Comparison of ENCODE assay signal across 16 cellular contexts in the genomic region with DNA sequence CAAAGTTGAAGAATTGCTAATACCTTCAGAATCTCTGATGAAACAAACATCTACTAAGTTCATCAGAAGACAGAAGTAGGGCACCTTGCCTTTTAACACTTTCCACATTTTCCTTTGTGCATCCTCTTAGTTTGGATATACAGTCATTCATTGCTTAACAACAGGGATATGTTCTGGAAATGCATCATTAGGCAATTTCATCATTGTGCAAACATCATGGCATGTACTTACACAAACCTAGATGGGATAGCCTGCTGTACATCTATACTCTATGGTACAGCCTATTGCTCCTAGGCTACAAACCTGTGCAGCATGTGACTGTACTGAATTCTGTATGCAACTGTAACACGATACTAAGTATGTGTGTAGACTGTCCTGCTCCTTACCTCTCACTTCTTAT.
DNase-seq lines count a peak whose midpoint lies in the region; ATAC-seq, FAIRE-seq and TF ChIP-seq lines count a peak whose summit lies in the region.
"Had no signal": no experiment of that assay in that cellular context is flagged by ENCODE, and none has a peak within 500 bp of the region (broad histone marks: within the 10 kb centered on the region; RNA-seq: fewer than 3 reads in every experiment).

No MANE protein-coding gene starts in this region.

- H3K9ac ChIP-seq in IMR-90 (ENCODE audit: low read depth, low read length) = no peak overlapping the region

- BruUV-seq in IMR-90 (replicated peaks; lab: Mats Ljungman, UMichigan) = no TSS peak

- ATAC-seq in IMR-90 (ENCODE audit: low read depth) (no peak), GM21825 (IDR thresholded peaks at IDR 0.05; ENCODE audit: unreplicated experiment) (no peak), HG03354 (IDR thresholded peaks at IDR 0.05; ENCODE audit: poor library complexity, severe bottlenecking, unreplicated experiment) (no peak)
- ATAC-seq: Panc1, Right ventricle myocardium inferior had no signal

- no peak for TF ChIP-seq RAD21 in IMR-90 (IDR thresholded peaks at IDR 0.05; ENCODE audit: low read length)

- H3K27me3 ChIP-seq in IMR-90 (ENCODE audit: control insufficient read depth, insufficient read depth, low read length) (peaks cover 6% of the 10 kb centered on the region; the same call in 1 of the 2 replicates), bronchial epithelial cell (ENCODE audit: control insufficient read depth, insufficient read depth, low read length) (no peaks in the 10 kb centered on the region)

- no peak overlapping the region for H2AFZ ChIP-seq in IMR-90 (replicated peaks; ENCODE audit: low read length, poor library complexity)

- no peak overlapping the region for H4K5ac ChIP-seq in IMR-90 (ENCODE audit: low read depth, low read length)

- CTCF ChIA-PET in IMR-90 (lab: Yijun Ruan, JAX) = no interaction called here

- H3K27ac ChIP-seq in IMR-90 (ENCODE audit: insufficient read depth, low read length) = no peak overlapping the region
- H3K27ac ChIP-seq: SK-N-MC had no signal

- no peak overlapping the region for H3K14ac ChIP-seq in IMR-90 (replicated peaks; ENCODE audit: low read depth, low read length)

- dilution Hi-C loops in IMR-90 (cut with HindIII; ENCODE audit: low sequenced_read_pairs, unreplicated experiment) = no loop called here

- no peaks in the 10 kb centered on the region for H3K9me1 ChIP-seq in IMR-90 (ENCODE audit: insufficient read depth, low read length)

- H2BK15ac ChIP-seq in IMR-90 (ENCODE audit: low read depth, low read length) = no peak overlapping the region

- H2AK5ac ChIP-seq in IMR-90 (ENCODE audit: low read depth, low read length) = no peak overlapping the region

- H3K18ac ChIP-seq in IMR-90 (ENCODE audit: low read depth, low read length) = no peak overlapping the region

- DNase-seq in IMR-90 (peak; percentile 23), bronchial epithelial cell (ENCODE audit: low read depth) (peak; percentile 80), fibroblast of pulmonary artery (ENCODE audit: low read depth) (peak; percentile 61), renal cortical epithelial cell (ENCODE audit: low read depth) (peak; percentile 6), cerebellum (ENCODE audit: low spot score) (no peak)
- DNase-seq: ACHN, MM.1S, NCI-H1092 treated with DMSO at 0.1 percent for 48 hours, NCI-H187, NCI-H226, NCI-H524 treated with DMSO at 0.1 percent for 48 hours had no signal

- H3K23ac ChIP-seq in IMR-90 (ENCODE audit: low read depth, low read length) = no peak overlapping the region

- no peak overlapping the region for H4K8ac ChIP-seq in IMR-90 (ENCODE audit: low read depth in 2 of 2, low read length in 2 of 2)

- no peak overlapping the region for H3K4me3 ChIP-seq in IMR-90 (ENCODE audit: insufficient read depth, low read depth, low read length)
- H3K4me3 ChIP-seq in bronchial epithelial cell (ENCODE audit: low read depth, low read length) = no peak overlapping the region
- H3K4me3 ChIP-seq in fibroblast of pulmonary artery (replicated peaks; ENCODE audit: low read depth, low read length) = no peak overlapping the region
- H3K4me3 ChIP-seq: SK-N-MC had no signal

- H2BK5ac ChIP-seq in IMR-90 (ENCODE audit: low read depth, low read length, poor library complexity, severe bottlenecking) = no peak overlapping the region

- no peak overlapping the region for H2BK120ac ChIP-seq in IMR-90 (ENCODE audit: low read depth, low read length)

- no peaks in the 10 kb centered on the region for H3K36me3 ChIP-seq in IMR-90 (ENCODE audit: control insufficient read depth, insufficient read depth, low read length)
- H3K36me3 ChIP-seq in bronchial epithelial cell (ENCODE audit: control insufficient read depth, insufficient read depth, low read length) = no peaks in the 10 kb centered on the region

- no peaks in the 10 kb centered on the region for H4K20me1 ChIP-seq in IMR-90 (ENCODE audit: insufficient read depth, low read length)

- no peaks in the 10 kb centered on the region for H3K4me1 ChIP-seq in IMR-90 (ENCODE audit: control insufficient read depth, insufficient read depth, low read length)

- H3K4ac ChIP-seq in IMR-90 (ENCODE audit: low read depth, low read length) = no peak overlapping the region

- no CpG with 5 or more reads among the region's 1 CpG for WGBS in IMR-90 (ENCODE audit: extremely low coverage in 2 of 2, insufficient read length in 1 of 2), 2 experiments

- no peak for FAIRE-seq in bronchial epithelial cell (lab: Jason Lieb, UNC)

- H2BK20ac ChIP-seq in IMR-90 (ENCODE audit: low read depth, low read length) = no peak overlapping the region

- no peak overlapping the region for H4K91ac ChIP-seq in IMR-90 (ENCODE audit: insufficient read depth, low read depth, low read length)

- TF ChIP-seq POLR2A in IMR-90 (IDR thresholded peaks at IDR 0.05; ENCODE audit: low read depth, low read length) = no peak

- no peaks in the 10 kb centered on the region for H3K79me1 ChIP-seq in IMR-90 (ENCODE audit: low read depth in 1 of 2, low read length in 2 of 2)

- H3K9me3 ChIP-seq in IMR-90 (ENCODE audit: control insufficient read depth, insufficient read depth, low read length) = no peaks in the 10 kb centered on the region

- no peak overlapping the region for H2AK9ac ChIP-seq in IMR-90 (replicated peaks; ENCODE audit: low read depth, low read length, poor library complexity)

- in situ Hi-C loops in IMR-90 (cut with MboI; ENCODE audit: low sequenced_read_pairs) = no loop called here

- no peak overlapping the region for H3K56ac ChIP-seq in IMR-90 (ENCODE audit: extremely low read depth, insufficient read depth, low read length)

- H3K4me2 ChIP-seq in IMR-90 (ENCODE audit: low read depth, low read length) = no peak overlapping the region

- TF ChIP-seq CTCF in IMR-90 (conservative IDR thresholded peaks at IDR 0.05; ENCODE audit: low read depth, low read length) = no peak
- TF ChIP-seq CTCF in bronchial epithelial cell (IDR thresholded peaks at IDR 0.05; ENCODE audit: insufficient read depth, low read length, severe bottlenecking) = no peak
- no peak for TF ChIP-seq CTCF in fibroblast of pulmonary artery (IDR thresholded peaks at IDR 0.05; ENCODE audit: low read length, missing control alignments)

- POLR2A ChIA-PET in IMR-90 (lab: Charles Lee; ENCODE audit: unreplicated experiment) = no interaction called here

- intact Hi-C loops in IMR-90 (cut with micrococcal nuclease) = no loop called here

TF ChIP-seq in IMR-90, 13 proteins besides CTCF, POLR2A, EP300 and RAD21:
- TF ChIP-seq CEBPB (IDR thresholded peaks at IDR 0.05; ENCODE audit: low read depth, low read length) (no peak), MAZ (IDR thresholded peaks at IDR 0.05; ENCODE audit: borderline replicate concordance, low read depth, low read length) (no peak), MXI1 (IDR thresholded peaks at IDR 0.05; ENCODE audit: borderline replicate concordance, low read depth, low read length) (no peak), RCOR1 (IDR thresholded peaks at IDR 0.05; ENCODE audit: insufficient replicate concordance, low read length) (no peak), CHD1 (IDR thresholded peaks at IDR 0.05; ENCODE audit: low read depth, low read length) (no peak), MAFK (IDR thresholded peaks at IDR 0.05; ENCODE audit: low read depth, low read length) (no peak), NFE2L2 (IDR thresholded peaks at IDR 0.05; ENCODE audit: low read depth, low read length) (no peak), BHLHE40 (IDR thresholded peaks at IDR 0.05; ENCODE audit: low read depth, low read length) (no peak), SMC3 (IDR thresholded peaks at IDR 0.05; ENCODE audit: low read depth, low read length) (no peak)
- TF ChIP-seq, protein P1, sequence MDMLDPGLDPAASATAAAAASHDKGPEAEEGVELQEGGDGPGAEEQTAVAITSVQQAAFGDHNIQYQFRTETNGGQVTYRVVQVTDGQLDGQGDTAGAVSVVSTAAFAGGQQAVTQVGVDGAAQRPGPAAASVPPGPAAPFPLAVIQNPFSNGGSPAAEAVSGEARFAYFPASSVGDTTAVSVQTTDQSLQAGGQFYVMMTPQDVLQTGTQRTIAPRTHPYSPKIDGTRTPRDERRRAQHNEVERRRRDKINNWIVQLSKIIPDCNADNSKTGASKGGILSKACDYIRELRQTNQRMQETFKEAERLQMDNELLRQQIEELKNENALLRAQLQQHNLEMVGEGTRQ (IDR thresholded peaks at IDR 0.05; ENCODE audit: low read depth, low read length) = no peak
- TF ChIP-seq, protein P2, sequence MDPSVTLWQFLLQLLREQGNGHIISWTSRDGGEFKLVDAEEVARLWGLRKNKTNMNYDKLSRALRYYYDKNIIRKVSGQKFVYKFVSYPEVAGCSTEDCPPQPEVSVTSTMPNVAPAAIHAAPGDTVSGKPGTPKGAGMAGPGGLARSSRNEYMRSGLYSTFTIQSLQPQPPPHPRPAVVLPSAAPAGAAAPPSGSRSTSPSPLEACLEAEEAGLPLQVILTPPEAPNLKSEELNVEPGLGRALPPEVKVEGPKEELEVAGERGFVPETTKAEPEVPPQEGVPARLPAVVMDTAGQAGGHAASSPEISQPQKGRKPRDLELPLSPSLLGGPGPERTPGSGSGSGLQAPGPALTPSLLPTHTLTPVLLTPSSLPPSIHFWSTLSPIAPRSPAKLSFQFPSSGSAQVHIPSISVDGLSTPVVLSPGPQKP (IDR thresholded peaks at IDR 0.05; ENCODE audit: borderline replicate concordance, low read depth, low read length) = no peak
